Comparison of ENCODE assay signal across 1 cellular context in the genomic region with DNA sequence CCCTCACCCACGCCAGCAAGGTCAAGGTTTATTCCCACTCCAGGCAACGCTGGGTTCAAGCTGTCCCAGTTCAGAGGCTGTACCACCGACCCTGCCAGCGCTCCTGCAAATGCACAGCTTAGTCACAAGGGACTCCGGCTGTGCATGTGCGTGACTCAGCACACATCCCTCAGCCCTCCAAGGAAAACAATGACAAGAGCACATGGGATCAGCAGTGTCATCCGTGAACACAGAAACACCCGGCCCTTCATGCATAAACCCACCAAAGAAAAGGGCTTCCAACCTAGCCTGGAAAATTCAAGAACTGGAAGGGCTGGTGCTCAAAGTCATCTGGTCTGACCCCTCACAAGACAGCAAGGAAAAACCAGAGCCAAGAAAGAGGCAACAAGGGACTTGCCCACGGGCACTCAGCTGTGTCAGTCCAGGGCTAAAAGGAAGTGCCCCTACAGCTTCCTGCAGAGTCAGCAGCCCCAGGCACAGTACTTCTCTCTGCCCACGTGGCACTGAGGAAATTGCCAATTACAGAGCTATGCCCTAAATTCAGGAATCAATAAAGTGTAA.
TF ChIP-seq lines count a peak whose summit lies in the region.

No MANE protein-coding gene starts in this region.

TF ChIP-seq in HEK293, 187 proteins besides CTCF, POLR2A, EP300 and RAD21 (continued from another document and continues in another):
- TF ChIP-seq, protein P1, sequence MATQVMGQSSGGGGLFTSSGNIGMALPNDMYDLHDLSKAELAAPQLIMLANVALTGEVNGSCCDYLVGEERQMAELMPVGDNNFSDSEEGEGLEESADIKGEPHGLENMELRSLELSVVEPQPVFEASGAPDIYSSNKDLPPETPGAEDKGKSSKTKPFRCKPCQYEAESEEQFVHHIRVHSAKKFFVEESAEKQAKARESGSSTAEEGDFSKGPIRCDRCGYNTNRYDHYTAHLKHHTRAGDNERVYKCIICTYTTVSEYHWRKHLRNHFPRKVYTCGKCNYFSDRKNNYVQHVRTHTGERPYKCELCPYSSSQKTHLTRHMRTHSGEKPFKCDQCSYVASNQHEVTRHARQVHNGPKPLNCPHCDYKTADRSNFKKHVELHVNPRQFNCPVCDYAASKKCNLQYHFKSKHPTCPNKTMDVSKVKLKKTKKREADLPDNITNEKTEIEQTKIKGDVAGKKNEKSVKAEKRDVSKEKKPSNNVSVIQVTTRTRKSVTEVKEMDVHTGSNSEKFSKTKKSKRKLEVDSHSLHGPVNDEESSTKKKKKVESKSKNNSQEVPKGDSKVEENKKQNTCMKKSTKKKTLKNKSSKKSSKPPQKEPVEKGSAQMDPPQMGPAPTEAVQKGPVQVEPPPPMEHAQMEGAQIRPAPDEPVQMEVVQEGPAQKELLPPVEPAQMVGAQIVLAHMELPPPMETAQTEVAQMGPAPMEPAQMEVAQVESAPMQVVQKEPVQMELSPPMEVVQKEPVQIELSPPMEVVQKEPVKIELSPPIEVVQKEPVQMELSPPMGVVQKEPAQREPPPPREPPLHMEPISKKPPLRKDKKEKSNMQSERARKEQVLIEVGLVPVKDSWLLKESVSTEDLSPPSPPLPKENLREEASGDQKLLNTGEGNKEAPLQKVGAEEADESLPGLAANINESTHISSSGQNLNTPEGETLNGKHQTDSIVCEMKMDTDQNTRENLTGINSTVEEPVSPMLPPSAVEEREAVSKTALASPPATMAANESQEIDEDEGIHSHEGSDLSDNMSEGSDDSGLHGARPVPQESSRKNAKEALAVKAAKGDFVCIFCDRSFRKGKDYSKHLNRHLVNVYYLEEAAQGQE (tag by site-specific recombination; IDR thresholded peaks at IDR 0.05), result no peak
- TF ChIP-seq, protein P2, sequence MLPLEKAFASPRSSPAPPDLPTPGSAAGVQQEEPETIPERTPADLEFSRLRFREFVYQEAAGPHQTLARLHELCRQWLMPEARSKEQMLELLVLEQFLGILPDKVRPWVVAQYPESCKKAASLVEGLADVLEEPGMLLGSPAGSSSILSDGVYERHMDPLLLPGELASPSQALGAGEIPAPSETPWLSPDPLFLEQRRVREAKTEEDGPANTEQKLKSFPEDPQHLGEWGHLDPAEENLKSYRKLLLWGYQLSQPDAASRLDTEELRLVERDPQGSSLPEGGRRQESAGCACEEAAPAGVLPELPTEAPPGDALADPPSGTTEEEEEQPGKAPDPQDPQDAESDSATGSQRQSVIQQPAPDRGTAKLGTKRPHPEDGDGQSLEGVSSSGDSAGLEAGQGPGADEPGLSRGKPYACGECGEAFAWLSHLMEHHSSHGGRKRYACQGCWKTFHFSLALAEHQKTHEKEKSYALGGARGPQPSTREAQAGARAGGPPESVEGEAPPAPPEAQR (tag by site-specific recombination; IDR thresholded peaks at IDR 0.05), result no peak
- TF ChIP-seq BCL11B (tag by site-specific recombination; IDR thresholded peaks at IDR 0.05; ENCODE audit: low read depth), result no peak
- TF ChIP-seq ZNF202 (tag by site-specific recombination; IDR thresholded peaks at IDR 0.05; ENCODE audit: borderline replicate concordance), result no peak
- no peak for TF ChIP-seq ZNF10 (tag by site-specific recombination; IDR thresholded peaks at IDR 0.05)
- TF ChIP-seq ZNF791 (tag by site-specific recombination; IDR thresholded peaks at IDR 0.05), result no peak
- TF ChIP-seq ZNF394 (tag by site-specific recombination; IDR thresholded peaks at IDR 0.05; ENCODE audit: borderline replicate concordance), result peak; percentile 71
- TF ChIP-seq OSR2 (tag by site-specific recombination; IDR thresholded peaks at IDR 0.05), result no peak; the same call in 1 of the 2 replicates
- no peak for TF ChIP-seq ZNF624 (tag by site-specific recombination; IDR thresholded peaks at IDR 0.05)
- TF ChIP-seq, protein P3, sequence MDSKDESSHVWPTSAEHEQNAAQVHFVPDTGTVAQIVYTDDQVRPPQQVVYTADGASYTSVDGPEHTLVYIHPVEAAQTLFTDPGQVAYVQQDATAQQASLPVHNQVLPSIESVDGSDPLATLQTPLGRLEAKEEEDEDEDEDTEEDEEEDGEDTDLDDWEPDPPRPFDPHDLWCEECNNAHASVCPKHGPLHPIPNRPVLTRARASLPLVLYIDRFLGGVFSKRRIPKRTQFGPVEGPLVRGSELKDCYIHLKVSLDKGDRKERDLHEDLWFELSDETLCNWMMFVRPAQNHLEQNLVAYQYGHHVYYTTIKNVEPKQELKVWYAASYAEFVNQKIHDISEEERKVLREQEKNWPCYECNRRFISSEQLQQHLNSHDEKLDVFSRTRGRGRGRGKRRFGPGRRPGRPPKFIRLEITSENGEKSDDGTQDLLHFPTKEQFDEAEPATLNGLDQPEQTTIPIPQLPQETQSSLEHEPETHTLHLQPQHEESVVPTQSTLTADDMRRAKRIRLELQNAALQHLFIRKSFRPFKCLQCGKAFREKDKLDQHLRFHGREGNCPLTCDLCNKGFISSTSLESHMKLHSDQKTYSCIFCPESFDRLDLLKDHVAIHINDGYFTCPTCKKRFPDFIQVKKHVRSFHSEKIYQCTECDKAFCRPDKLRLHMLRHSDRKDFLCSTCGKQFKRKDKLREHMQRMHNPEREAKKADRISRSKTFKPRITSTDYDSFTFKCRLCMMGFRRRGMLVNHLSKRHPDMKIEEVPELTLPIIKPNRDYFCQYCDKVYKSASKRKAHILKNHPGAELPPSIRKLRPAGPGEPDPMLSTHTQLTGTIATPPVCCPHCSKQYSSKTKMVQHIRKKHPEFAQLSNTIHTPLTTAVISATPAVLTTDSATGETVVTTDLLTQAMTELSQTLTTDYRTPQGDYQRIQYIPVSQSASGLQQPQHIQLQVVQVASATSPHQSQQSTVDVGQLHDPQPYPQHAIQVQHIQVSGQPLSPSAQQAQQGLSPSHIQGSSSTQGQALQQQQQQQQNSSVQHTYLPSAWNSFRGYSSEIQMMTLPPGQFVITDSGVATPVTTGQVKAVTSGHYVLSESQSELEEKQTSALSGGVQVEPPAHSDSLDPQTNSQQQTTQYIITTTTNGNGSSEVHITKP (tag by site-specific recombination; IDR thresholded peaks at IDR 0.05), result peak; percentile 70
- TF ChIP-seq ZNF221 (tag by site-specific recombination; IDR thresholded peaks at IDR 0.05; ENCODE audit: borderline replicate concordance), result no peak
- TF ChIP-seq ZNF138 (tag by site-specific recombination; IDR thresholded peaks at IDR 0.05; ENCODE audit: borderline replicate concordance), result no peak
- 0 out of 2 replicates have a peak, but pooled peaks have one; percentile 10 for TF ChIP-seq ZNF843 (tag by site-specific recombination; IDR thresholded peaks at IDR 0.05)
- no peak for TF ChIP-seq YY2 (tag by site-specific recombination; IDR thresholded peaks at IDR 0.05)
- TF ChIP-seq ZNF544 (tag by site-specific recombination; IDR thresholded peaks at IDR 0.05), result no peak
- peak; percentile 90 for TF ChIP-seq ZBTB8A (tag by site-specific recombination; IDR thresholded peaks at IDR 0.05)
- TF ChIP-seq ZNF548 (tag by site-specific recombination; IDR thresholded peaks at IDR 0.05), result no peak
- TF ChIP-seq, protein P4, sequence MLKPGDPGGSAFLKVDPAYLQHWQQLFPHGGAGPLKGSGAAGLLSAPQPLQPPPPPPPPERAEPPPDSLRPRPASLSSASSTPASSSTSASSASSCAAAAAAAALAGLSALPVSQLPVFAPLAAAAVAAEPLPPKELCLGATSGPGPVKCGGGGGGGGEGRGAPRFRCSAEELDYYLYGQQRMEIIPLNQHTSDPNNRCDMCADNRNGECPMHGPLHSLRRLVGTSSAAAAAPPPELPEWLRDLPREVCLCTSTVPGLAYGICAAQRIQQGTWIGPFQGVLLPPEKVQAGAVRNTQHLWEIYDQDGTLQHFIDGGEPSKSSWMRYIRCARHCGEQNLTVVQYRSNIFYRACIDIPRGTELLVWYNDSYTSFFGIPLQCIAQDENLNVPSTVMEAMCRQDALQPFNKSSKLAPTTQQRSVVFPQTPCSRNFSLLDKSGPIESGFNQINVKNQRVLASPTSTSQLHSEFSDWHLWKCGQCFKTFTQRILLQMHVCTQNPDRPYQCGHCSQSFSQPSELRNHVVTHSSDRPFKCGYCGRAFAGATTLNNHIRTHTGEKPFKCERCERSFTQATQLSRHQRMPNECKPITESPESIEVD (tag by site-specific recombination; IDR thresholded peaks at IDR 0.05), result no peak
- no peak for TF ChIP-seq ZNF248 (tag by site-specific recombination; IDR thresholded peaks at IDR 0.05)
- peak; percentile 75 for TF ChIP-seq ZIC2 (tag by site-specific recombination; IDR thresholded peaks at IDR 0.05)
- TF ChIP-seq ZNF785 (tag by site-specific recombination; IDR thresholded peaks at IDR 0.05), result no peak
- TF ChIP-seq SP7 (tag by site-specific recombination; IDR thresholded peaks at IDR 0.05), result peak; percentile 65; the same call in 1 of the 2 replicates
- TF ChIP-seq ZNF404 (tag by site-specific recombination; IDR thresholded peaks at IDR 0.05), result no peak
- TF ChIP-seq ZNF174 (tag by site-specific recombination; IDR thresholded peaks at IDR 0.05), result no peak
- TF ChIP-seq BCL11A (tag by site-specific recombination; IDR thresholded peaks at IDR 0.05; ENCODE audit: low read depth), result no peak
- TF ChIP-seq, protein P5, sequence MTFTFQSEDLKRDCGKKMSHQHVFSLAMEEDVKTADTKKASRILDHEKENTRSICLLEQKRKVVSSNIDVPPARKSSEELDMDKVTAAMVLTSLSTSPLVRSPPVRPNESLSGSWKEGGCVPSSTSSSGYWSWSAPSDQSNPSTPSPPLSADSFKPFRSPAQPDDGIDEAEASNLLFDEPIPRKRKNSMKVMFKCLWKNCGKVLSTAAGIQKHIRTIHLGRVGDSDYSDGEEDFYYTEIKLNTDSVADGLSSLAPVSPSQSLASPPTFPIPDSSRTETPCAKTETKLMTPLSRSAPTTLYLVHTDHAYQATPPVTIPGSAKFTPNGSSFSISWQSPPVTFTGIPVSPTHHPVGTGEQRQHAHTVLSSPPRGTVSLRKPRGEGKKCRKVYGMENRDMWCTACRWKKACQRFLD (tag by site-specific recombination; IDR thresholded peaks at IDR 0.05), result no peak
- TF ChIP-seq ZNF311 (tag by site-specific recombination; IDR thresholded peaks at IDR 0.05; ENCODE audit: borderline replicate concordance), result no peak
- TF ChIP-seq, protein P6, sequence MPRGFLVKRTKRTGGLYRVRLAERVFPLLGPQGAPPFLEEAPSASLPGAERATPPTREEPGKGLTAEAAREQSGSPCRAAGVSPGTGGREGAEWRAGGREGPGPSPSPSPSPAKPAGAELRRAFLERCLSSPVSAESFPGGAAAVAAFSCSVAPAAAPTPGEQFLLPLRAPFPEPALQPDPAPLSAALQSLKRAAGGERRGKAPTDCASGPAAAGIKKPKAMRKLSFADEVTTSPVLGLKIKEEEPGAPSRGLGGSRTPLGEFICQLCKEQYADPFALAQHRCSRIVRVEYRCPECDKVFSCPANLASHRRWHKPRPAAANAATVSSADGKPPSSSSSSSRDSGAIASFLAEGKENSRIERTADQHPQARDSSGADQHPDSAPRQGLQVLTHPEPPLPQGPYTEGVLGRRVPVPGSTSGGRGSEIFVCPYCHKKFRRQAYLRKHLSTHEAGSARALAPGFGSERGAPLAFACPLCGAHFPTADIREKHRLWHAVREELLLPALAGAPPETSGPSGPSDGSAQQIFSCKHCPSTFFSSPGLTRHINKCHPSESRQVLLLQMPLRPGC (tag by site-specific recombination; IDR thresholded peaks at IDR 0.05), result 0 out of 2 replicates have a peak, but pooled peaks have one; percentile 29
- TF ChIP-seq ZNF214 (tag by site-specific recombination; IDR thresholded peaks at IDR 0.05; ENCODE audit: borderline replicate concordance), result no peak
- TF ChIP-seq ZNF621 (tag by site-specific recombination; IDR thresholded peaks at IDR 0.05), result no peak
- 0 out of 2 replicates have a peak, but pooled peaks have one; percentile 21 for TF ChIP-seq ZNF2 (tag by site-specific recombination; IDR thresholded peaks at IDR 0.05)
- TF ChIP-seq ZNF184 (tag by site-specific recombination; IDR thresholded peaks at IDR 0.05), result no peak
- TF ChIP-seq ZNF211 (tag by site-specific recombination; IDR thresholded peaks at IDR 0.05; ENCODE audit: low read depth), result no peak
- TF ChIP-seq ZNF341 (tag by site-specific recombination; IDR thresholded peaks at IDR 0.05; ENCODE audit: low read depth), result no peak
- no peak for TF ChIP-seq ZEB2 (tag by site-specific recombination; IDR thresholded peaks at IDR 0.05)
- TF ChIP-seq ZNF473 (tag by site-specific recombination; IDR thresholded peaks at IDR 0.05), result no peak
- TF ChIP-seq TCF7L2 (IDR thresholded peaks at IDR 0.05; ENCODE audit: borderline replicate concordance, low read depth, low read length), result no peak
- TF ChIP-seq MZF1 (tag by site-specific recombination; IDR thresholded peaks at IDR 0.05; ENCODE audit: borderline replicate concordance), result no peak
- TF ChIP-seq ZNF560 (tag by site-specific recombination; IDR thresholded peaks at IDR 0.05; ENCODE audit: borderline replicate concordance), result no peak
- no peak for TF ChIP-seq ZNF114 (tag by site-specific recombination; IDR thresholded peaks at IDR 0.05)
- no peak for TF ChIP-seq ZNF701 (tag by site-specific recombination; IDR thresholded peaks at IDR 0.05)
- no peak for TF ChIP-seq ZNF416 (tag by site-specific recombination; IDR thresholded peaks at IDR 0.05)
- no peak for TF ChIP-seq ZNF23 (tag by site-specific recombination; IDR thresholded peaks at IDR 0.05; ENCODE audit: borderline replicate concordance)
- TF ChIP-seq ZSCAN16 (tag by site-specific recombination; IDR thresholded peaks at IDR 0.05), result no peak
- no peak for TF ChIP-seq ZNF274 (IDR thresholded peaks at IDR 0.05; ENCODE audit: low read length)
- no peak for TF ChIP-seq ZNF274 (tag by site-specific recombination; IDR thresholded peaks at IDR 0.05; ENCODE audit: borderline replicate concordance)
- no peak for TF ChIP-seq ZNF830 (tag by site-specific recombination; IDR thresholded peaks at IDR 0.05; ENCODE audit: low read depth)
- TF ChIP-seq, protein P7, sequence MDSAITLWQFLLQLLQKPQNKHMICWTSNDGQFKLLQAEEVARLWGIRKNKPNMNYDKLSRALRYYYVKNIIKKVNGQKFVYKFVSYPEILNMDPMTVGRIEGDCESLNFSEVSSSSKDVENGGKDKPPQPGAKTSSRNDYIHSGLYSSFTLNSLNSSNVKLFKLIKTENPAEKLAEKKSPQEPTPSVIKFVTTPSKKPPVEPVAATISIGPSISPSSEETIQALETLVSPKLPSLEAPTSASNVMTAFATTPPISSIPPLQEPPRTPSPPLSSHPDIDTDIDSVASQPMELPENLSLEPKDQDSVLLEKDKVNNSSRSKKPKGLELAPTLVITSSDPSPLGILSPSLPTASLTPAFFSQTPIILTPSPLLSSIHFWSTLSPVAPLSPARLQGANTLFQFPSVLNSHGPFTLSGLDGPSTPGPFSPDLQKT (IDR thresholded peaks at IDR 0.05; ENCODE audit: borderline replicate concordance, low read depth, low read length), result no peak
- TF ChIP-seq KLF1 (tag by site-specific recombination; IDR thresholded peaks at IDR 0.05), result no peak
- TF ChIP-seq ZNF155 (tag by site-specific recombination; IDR thresholded peaks at IDR 0.05), result no peak
- TF ChIP-seq ZNF19 (tag by site-specific recombination; IDR thresholded peaks at IDR 0.05; ENCODE audit: low read depth), result no peak
- TF ChIP-seq GLIS2 (tag by site-specific recombination; IDR thresholded peaks at IDR 0.05), result no peak
- TF ChIP-seq ZNF610 (tag by site-specific recombination; IDR thresholded peaks at IDR 0.05; ENCODE audit: borderline replicate concordance), result no peak
- TF ChIP-seq ZNF777 (tag by site-specific recombination; IDR thresholded peaks at IDR 0.05; ENCODE audit: borderline replicate concordance), result no peak
- TF ChIP-seq ZNF530 (tag by site-specific recombination; IDR thresholded peaks at IDR 0.05; ENCODE audit: low read depth), result no peak
- no peak for TF ChIP-seq ZNF747 (tag by site-specific recombination; IDR thresholded peaks at IDR 0.05)
